In the genomic region with DNA sequence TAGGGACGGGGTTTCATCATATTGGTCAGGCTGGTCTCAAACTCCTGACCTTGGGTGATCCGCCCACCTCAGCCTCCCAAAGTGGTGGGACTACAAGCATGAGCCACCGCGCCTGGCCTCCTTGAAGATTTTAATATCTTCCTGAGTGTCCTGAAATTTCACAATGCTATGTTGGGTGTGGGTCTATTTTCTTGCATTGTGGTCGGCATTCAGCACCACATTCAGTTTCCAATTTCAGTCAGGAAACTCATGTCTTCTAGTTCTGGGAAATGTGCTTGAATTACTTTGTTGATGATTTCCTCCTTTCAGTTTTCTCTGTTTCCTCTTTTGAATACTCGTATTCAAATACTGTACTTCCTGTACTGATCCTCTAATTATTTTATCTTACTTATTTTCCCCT, we compare ENCODE assay signal across 15 cellular contexts. TPM values are rescaled to one million over a fixed set of nuclear protein-coding genes. Genes with fewer than 3 reads are reported as not detected.
DNase-seq lines count a peak whose midpoint lies in the region; ATAC-seq and TF ChIP-seq lines count a peak whose summit lies in the region.
"Had no signal": no experiment of that assay in that cellular context is flagged by ENCODE, and none has a peak within 500 bp of the region (broad histone marks: within the 10 kb centered on the region; RNA-seq: fewer than 3 reads in every experiment).

No MANE protein-coding gene starts in this region.

- H3K4me1 ChIP-seq in Peyer's patch = no peaks in the 10 kb centered on the region
- H3K4me1 ChIP-seq in esophagus squamous epithelium = peaks cover 0 to 18% (median 10%) of the 10 kb centered on the region in 3 donors

- ATAC-seq in activated B cell treated with CpG ODN at 0.5 μM for 24 hours (ENCODE audit: low read depth) = peak; percentile 16
- ATAC-seq: A549 had no signal

- H3K27me3 Mint-ChIP-seq in IgD-negative memory B cell (no peaks in the 10 kb centered on the region), activated B cell treated with CpG ODN at 0.5 μM for 24 hours (no peaks in the 10 kb centered on the region)

- H3K27ac ChIP-seq in Peyer's patch (peak overlapping the region in 1 of 4 donors; percentile 55), coronary artery (no peak overlapping the region), esophagus squamous epithelium (no peak overlapping the region)
- H3K27ac ChIP-seq: A549, thoracic aorta had no signal

- TF ChIP-seq CTCF in activated B cell treated with CpG ODN at 0.5 μM for 24 hours (IDR thresholded peaks at IDR 0.05) (no peak), Peyer's patch (IDR thresholded peaks at IDR 0.05) (no peak), coronary artery (IDR thresholded peaks at IDR 0.05) (no peak), esophagus squamous epithelium (IDR thresholded peaks at IDR 0.05) (no peak)

- H3K27me3 ChIP-seq in Peyer's patch (no peaks in the 10 kb centered on the region), esophagus squamous epithelium (peaks cover 0 to 9% (median 0%) of the 10 kb centered on the region in 4 donors)

- WGBS in esophagus squamous epithelium, 2 donors = 58 to 63% methylated on average over 6 of the region's 6 CpGs

- POLR2A ChIA-PET in activated B cell treated with CpG ODN at 0.5 μM for 24 hours (lab: Charles Lee) = interaction anchor here (0.6 to 5.6 kb wide), 12 partner anchors 9 to 49 kb away, joined by 3 to 75 read pairs (median 6); a partner anchor contains a TSS

- peaks cover 0 to 7% (median 3%) of the 10 kb centered on the region in 3 donors for H3K9me3 Mint-ChIP-seq in IgD-negative memory B cell
- H3K9me3 Mint-ChIP-seq in activated B cell treated with CpG ODN at 0.5 μM for 24 hours = peaks cover 14% of the 10 kb centered on the region

- H3K4me3 ChIP-seq in Peyer's patch (no peak overlapping the region), coronary artery (no peak overlapping the region), esophagus squamous epithelium (no peak overlapping the region)
- H3K4me3 ChIP-seq: A549, smooth muscle cell, thoracic aorta had no signal

- H3K9me3 ChIP-seq in Peyer's patch (no peaks in the 10 kb centered on the region), esophagus squamous epithelium (no peaks in the 10 kb centered on the region)
- H3K9me3 ChIP-seq: thoracic aorta had no signal

- H3K36me3 ChIP-seq in Peyer's patch = no peaks in the 10 kb centered on the region
- no peaks in the 10 kb centered on the region for H3K36me3 ChIP-seq in esophagus squamous epithelium
- H3K36me3 ChIP-seq: thoracic aorta had no signal

- H3K27ac Mint-ChIP-seq in IgD-negative memory B cell (peak overlapping the region in 2 of 3 donors; percentile 55 to 84), activated B cell treated with CpG ODN at 0.5 μM for 24 hours (peak overlapping the region; percentile 92)

- intact Hi-C loops in activated B cell treated with CpG ODN at 0.5 μM for 24 hours (cut with micrococcal nuclease) = loop anchor here (1.0 to 2.0 kb wide), 2 partner anchors 21 to 35 kb away; no protein-coding TSS in a partner anchor
- intact Hi-C loops in esophagus squamous epithelium (cut with DNase I) = no loop called here

- peaks cover 5% of the 10 kb centered on the region for H3K36me3 Mint-ChIP-seq in IgD-negative memory B cell
- peaks cover 19% of the 10 kb centered on the region for H3K36me3 Mint-ChIP-seq in activated B cell treated with CpG ODN at 0.5 μM for 24 hours (ENCODE audit: low read depth)

- peak; percentile 21 for DNase-seq in SKM-1 treated with dmso at 0.1 percent for 144 hours (lab: John Stamatoyannopoulos, UW; ENCODE audit: unreplicated experiment)
- DNase-seq in SKM-1 (lab: John Stamatoyannopoulos, UW; ENCODE audit: unreplicated experiment) = no peak
- DNase-seq in activated B cell treated with CpG ODN at 0.5 μM for 24 hours = no peak
- peak; percentile 46 for DNase-seq in myocyte (ENCODE audit: low read depth)
- DNase-seq in Peyer's patch = no peak
- no peak for DNase-seq in coronary artery (ENCODE audit: low spot score)
- no peak for DNase-seq in esophagus squamous epithelium (lab: John Stamatoyannopoulos, UW)
- DNase-seq: activated CD8-positive, alpha-beta memory T cell treated with anti-CD3 and anti-CD28 coated beads, Interleukin-2, amount 50 U/mL, for 4 hours; DMS 273 treated with DMSO at 0.1 percent for 48 hours; NCI-H345; T-helper 9 cell had no signal

- TF ChIP-seq POLR2A in Peyer's patch (IDR thresholded peaks at IDR 0.05) (no peak), esophagus squamous epithelium (IDR thresholded peaks at IDR 0.05) (no peak)

- H3K4me3 Mint-ChIP-seq in IgD-negative memory B cell (peak overlapping the region; percentile 11 to 92 (median 62)), activated B cell treated with CpG ODN at 0.5 μM for 24 hours (peak overlapping the region; percentile 56)

- peaks cover 49 to 62% (median 59%) of the 10 kb centered on the region in 3 donors for H3K4me1 Mint-ChIP-seq in IgD-negative memory B cell
- H3K4me1 Mint-ChIP-seq in activated B cell treated with CpG ODN at 0.5 μM for 24 hours = peaks cover 92% of the 10 kb centered on the region

- CTCF ChIA-PET in activated B cell treated with CpG ODN at 0.5 μM for 24 hours (lab: Charles Lee) = interaction anchor here (0.9 to 3.5 kb wide), 6 partner anchors 16 to 51 kb away, joined by 3 to 21 read pairs (median 7); a partner anchor contains a TSS

RNA-seq across cellular contexts. Expression of a gene that starts 49.3 kb away (rescaled TPM):
- 3.8 TPM for polyA plus RNA-seq in IgD-negative memory B cell
- 64.4 and 72.3 TPM in 2 replicates for total RNA-seq in activated B cell treated with CpG ODN at 0.5 μM for 24 hours
- 0.56 TPM in 1 of 2 replicates, not detected in the other for total RNA-seq in myocyte
- polyA plus RNA-seq in myocyte (2012) = 22.7 TPM
- total RNA-seq in Peyer's patch = 1 to 10 TPM in 1 of 4 donors, under 1 TPM in 1, not detected in 2; 0.94 to 5.0 TPM
- under 1 TPM in 1 of 4 donors, not detected in 3; 0.95 TPM for total RNA-seq in esophagus squamous epithelium

Comparison
In these comparisons a context has a peak if more than half of its experiments do, and no peak if none do; other contexts are left out.
1. DNase-seq: peak in SKM-1 treated with dmso at 0.1 percent for 144 hours (single experiment) and myocyte (single experiment); none in SKM-1 (single experiment), activated B cell treated with CpG ODN at 0.5 μM for 24 hours (single experiment), Peyer's patch (0 of 3), coronary artery (single experiment) and esophagus squamous epithelium (single experiment).
2. RNA of a gene that starts 49.3 kb away (total RNA-seq): 64.4 to 72.3 TPM in activated B cell treated with CpG ODN at 0.5 μM for 24 hours; 0.94 to 5.0 TPM in Peyer's patch, 0.56 TPM in myocyte and 0.95 TPM in esophagus squamous epithelium; every median in the first group is over 10 times any median in the second.